ENCODE assay signal across 16 cellular contexts in genomic region chr3:99966657-99967420, GRCh38.
DNase-seq lines count a peak whose midpoint lies in the region; ATAC-seq and TF ChIP-seq lines count a peak whose summit lies in the region.
"Had no signal": no experiment of that assay in that cellular context is flagged by ENCODE, and none has a peak within 500 bp of the region (broad histone marks: within the 10 kb centered on the region; RNA-seq: fewer than 3 reads in every experiment).

No MANE protein-coding gene starts in this region.

- no peaks in the 10 kb centered on the region for H3K36me3 ChIP-seq in ascending aorta
- H3K36me3 ChIP-seq in muscle layer of duodenum (ENCODE audit: control insufficient read depth in 1 of 2, insufficient read depth in 2 of 2, low read length in 2 of 2): no peaks in the 10 kb centered on the region
- no peaks in the 10 kb centered on the region for H3K36me3 ChIP-seq in thoracic aorta

- no peaks in the 10 kb centered on the region for H3K9me3 ChIP-seq in ascending aorta
- no peaks in the 10 kb centered on the region for H3K9me3 ChIP-seq in muscle layer of duodenum (ENCODE audit: control insufficient read depth in 1 of 2, low read length in 2 of 2)
- H3K9me3 ChIP-seq in thoracic aorta: no peaks in the 10 kb centered on the region

- peak in 1 of 2 donors; percentile 71 for DNase-seq in ascending aorta (ENCODE audit: low spot score in 2 of 2)
- peak; percentile 48 for DNase-seq in fibroblast of mammary gland (ENCODE audit: low read depth)
- DNase-seq in thoracic aorta (ENCODE audit: low spot score): no peak
- no peak for DNase-seq in activated T-cell treated with anti-CD3 and anti-CD28 coated beads, Interleukin-2, amount 50 U/mL, for 1 hour
- DNase-seq in OCI-M2 (lab: John Stamatoyannopoulos, UW; ENCODE audit: unreplicated experiment): no peak
- DNase-seq in activated gamma-delta T cell treated with Interleukin-2 at 50 U/mL for 16 hours: no peak
- DNase-seq in ecto neural progenitor cell (ENCODE audit: low spot score): no peak
- DNase-seq: activated CD4-positive, CD25-positive, alpha-beta regulatory T cell; activated effector memory CD4-positive, alpha-beta T cell treated with anti-CD3 and anti-CD28 coated beads, Interleukin-2, amount 50 U/mL, for 16 hours; anterior cingulate cortex; H9; SHP77 treated with DMSO at 0.1 percent for 48 hours; stimulated activated CD4-positive, alpha-beta T cell treated with anti-CD3 and anti-CD28 coated beads, Interleukin-4, amount 100 ng/mL, for 1 hour; T-helper 2 cell had no signal

- H3K27ac ChIP-seq in ascending aorta (peak overlapping the region; percentile 88 to 91), muscle layer of duodenum (ENCODE audit: low read length) (peak overlapping the region; percentile 43), thoracic aorta (peak overlapping the region; percentile 83 to 91)

- intact Hi-C loops in ascending aorta (cut with DNase I): loop anchor here (2.0 to 5.0 kb wide), 4 partner anchors 26 to 195 kb away; no protein-coding TSS in a partner anchor

- peaks cover 5 to 46% of the 10 kb centered on the region in 2 donors for H3K4me1 ChIP-seq in ascending aorta
- peaks cover 4 to 9% of the 10 kb centered on the region in 2 donors for H3K4me1 ChIP-seq in muscle layer of duodenum (ENCODE audit: control insufficient read depth in 1 of 2, insufficient read depth in 2 of 2, low read length in 2 of 2)
- peaks cover 32 to 72% of the 10 kb centered on the region in 2 donors for H3K4me1 ChIP-seq in thoracic aorta (ENCODE audit: control insufficient read depth in 1 of 2, low read depth in 2 of 2)

- ATAC-seq in thoracic aorta (ENCODE audit: insufficient number of reproducible peaks, low FRiP score, low read depth): peak; percentile 78
- ATAC-seq: natural killer cell treated with Interleukin-12 subunit alpha and Interleukin-12 subunit beta and Interleukin-15 and Interleukin-18, amount 100 ng/mL, for 72 hours had no signal

- no peaks in the 10 kb centered on the region for H3K27me3 ChIP-seq in ascending aorta
- no peaks in the 10 kb centered on the region for H3K27me3 ChIP-seq in muscle layer of duodenum (ENCODE audit: low read depth, low read length)
- H3K27me3 ChIP-seq in thoracic aorta (replicated peaks; ENCODE audit: insufficient read depth): no peaks in the 10 kb centered on the region

- H3K4me3 ChIP-seq in ascending aorta (peak overlapping the region in 1 of 2 donors; percentile 37), fibroblast of mammary gland (ENCODE audit: control insufficient read depth, low read depth, low read length) (no peak overlapping the region), muscle layer of duodenum (ENCODE audit: low read depth in 1 of 2, low read length in 2 of 2) (no peak overlapping the region), thoracic aorta (peak overlapping the region; percentile 55)

- TF ChIP-seq CTCF in ascending aorta (IDR thresholded peaks at IDR 0.05) (no peak), fibroblast of mammary gland (conservative IDR thresholded peaks at IDR 0.05; ENCODE audit: control insufficient read depth, insufficient read depth, low read depth, low read length) (no peak), thoracic aorta (IDR thresholded peaks at IDR 0.05) (no peak)
